ENCODE assay signal across 9 cellular contexts in genomic region chr12:107320929-107321618, GRCh38.
A peak's percentile ranks its signal among the peaks of the same experiment; 100 is the strongest.
DNase-seq lines count a peak whose midpoint lies in the region; ATAC-seq and TF ChIP-seq lines count a peak whose summit lies in the region.
"Had no signal": no experiment of that assay in that cellular context is flagged by ENCODE, and none has a peak within 500 bp of the region (broad histone marks: within the 10 kb centered on the region; RNA-seq: fewer than 3 reads in every experiment).

No MANE protein-coding gene starts in this region.

- H3K4me3 ChIP-seq in GM23338 (peak overlapping the region; percentile 94), ascending aorta (peak overlapping the region; percentile 36 to 53)
- H3K4me3 ChIP-seq: K562 had no signal

- H3K27ac ChIP-seq in GM23338 (ENCODE audit: low read depth): no peak overlapping the region
- no peak overlapping the region for H3K27ac ChIP-seq in ascending aorta

- no peaks in the 10 kb centered on the region for H3K9me2 ChIP-seq in GM23338 (ENCODE audit: insufficient read depth)

- POLR2A ChIA-PET in T-cell (lab: Charles Lee): interaction anchor here (0.6 to 1.0 kb wide), 9 partner anchors 12 to 1019 kb away, joined by 3 to 8 read pairs (median 4); no protein-coding TSS in a partner anchor

- H3K36me3 Mint-ChIP-seq in GM23338 (ENCODE audit: low read depth): no peaks in the 10 kb centered on the region
- H3K36me3 Mint-ChIP-seq in T-cell: no peaks in the 10 kb centered on the region

- H2AFZ ChIP-seq in GM23338: peak overlapping the region; percentile 93

- H4K20me1 ChIP-seq in GM23338 (replicated peaks; ENCODE audit: insufficient read depth): no peaks in the 10 kb centered on the region

- 0 out of 2 replicates have a peak, but pooled peaks cover 4% of the 10 kb centered on the region for H3K79me2 ChIP-seq in GM23338 (replicated peaks; ENCODE audit: insufficient read depth)

- peaks cover 3% of the 10 kb centered on the region; the same call in 1 of the 2 replicates for H3F3A ChIP-seq in GM23338 (replicated peaks; ENCODE audit: low read depth)

- peaks cover 17% of the 10 kb centered on the region for H3K4me1 ChIP-seq in GM23338 (ENCODE audit: insufficient read depth)
- peaks cover 0 to 2% of the 10 kb centered on the region in 2 donors for H3K4me1 ChIP-seq in ascending aorta

- H3K27ac Mint-ChIP-seq in GM23338 (no peak overlapping the region), T-cell (peak overlapping the region; percentile 96 to 97)

- H3K4me2 ChIP-seq in GM23338: peak overlapping the region; percentile 98

- peaks cover 51% of the 10 kb centered on the region for H3K27me3 Mint-ChIP-seq in GM23338 (ENCODE audit: insufficient read depth, low read depth, poor library complexity)
- H3K27me3 Mint-ChIP-seq in T-cell: peaks cover 0 to 14% of the 10 kb centered on the region in 2 donors

- ATAC-seq in GM23338: peak; percentile 3
- peak; percentile 32 to 57 (median 39) for ATAC-seq in T-cell (replicated peaks in 1 of 4)
- ATAC-seq in GM19395 (IDR thresholded peaks at IDR 0.05; ENCODE audit: unreplicated experiment): no peak
- no peak for ATAC-seq in GM21515 (IDR thresholded peaks at IDR 0.05; ENCODE audit: unreplicated experiment)
- ATAC-seq: K562 had no signal

- TF ChIP-seq CTCF in GM23338 (conservative IDR thresholded peaks at IDR 0.05; ENCODE audit: low read depth in 2 of 2): no peak
- no peak for TF ChIP-seq CTCF in ascending aorta (IDR thresholded peaks at IDR 0.05)

- peaks cover 18% of the 10 kb centered on the region for H3K4me1 Mint-ChIP-seq in GM23338
- H3K4me1 Mint-ChIP-seq in T-cell: peaks cover 36 to 61% (median 58%) of the 10 kb centered on the region in 3 donors

- H3K4me3 Mint-ChIP-seq in GM23338 (peak overlapping the region; percentile 90), T-cell (peak overlapping the region; percentile 80 to 89 (median 89))

- intact Hi-C loops in ascending aorta (cut with DNase I): no loop called here

- no peaks in the 10 kb centered on the region for H3K9me3 ChIP-seq in ascending aorta

- DNase-seq in GM23338 (ENCODE audit: low spot score) (peak; percentile 82), T-cell (peak; percentile 64 to 89 (median 80)), ascending aorta (ENCODE audit: low spot score in 2 of 2) (no peak), iPS-NIHi7 (ENCODE audit: extremely low spot score) (peak; percentile 47), NCI-H2196 (lab: John Stamatoyannopoulos, UW; ENCODE audit: unreplicated experiment) (no peak)
- DNase-seq in stimulated activated CD4-positive, alpha-beta T cell treated with anti-CD3 and anti-CD28 coated beads, Interleukin-4, amount 100 ng/mL, for 1 hour: peak; percentile 70

- H3K36me3 ChIP-seq in GM23338 (ENCODE audit: insufficient read depth): no peaks in the 10 kb centered on the region
- H3K36me3 ChIP-seq in ascending aorta: no peaks in the 10 kb centered on the region

- peaks cover 64% of the 10 kb centered on the region for H3K27me3 ChIP-seq in GM23338 (ENCODE audit: insufficient read depth)
- peaks cover 4% of the 10 kb centered on the region for H3K27me3 ChIP-seq in ascending aorta

- H3K9me3 Mint-ChIP-seq in GM23338 (0 out of 3 replicates have a peak, but pooled peaks cover 3% of the 10 kb centered on the region), T-cell (no peaks in the 10 kb centered on the region)

- CTCF ChIA-PET in T-cell (lab: Charles Lee): interaction anchor here (0.6 to 1.6 kb wide), 6 partner anchors 15 to 81 kb away, joined by 3 to 15 read pairs (median 4); no protein-coding TSS in a partner anchor

TF ChIP-seq in GM23338, 12 proteins besides CTCF, POLR2A, EP300 and RAD21:
- no peak for TF ChIP-seq ETS1 (IDR thresholded peaks at IDR 0.05)
- peak; percentile 43 for TF ChIP-seq EZH2 (IDR thresholded peaks at IDR 0.05; ENCODE audit: low read depth, unreplicated experiment)

Comparison
In these comparisons a context has a peak if more than half of its experiments do, and no peak if none do; other contexts are left out.
1. ATAC-seq: peak in GM23338 (single experiment) and T-cell (4 of 4); none in GM19395 (single experiment) and GM21515 (single experiment).
2. DNase-seq: peak in GM23338 (single experiment), T-cell (34 of 34), iPS-NIHi7 (single experiment) and stimulated activated CD4-positive, alpha-beta T cell treated with anti-CD3 and anti-CD28 coated beads, Interleukin-4, amount 100 ng/mL, for 1 hour (single experiment); none in ascending aorta (0 of 2) and NCI-H2196 (single experiment).